Comparison of ENCODE assay signal across 10 cellular contexts in genomic region chr17:17696871-17697633, GRCh38. TPM values are rescaled to one million over a fixed set of nuclear protein-coding genes. Genes with fewer than 3 reads are reported as not detected.
DNase-seq lines count a peak whose midpoint lies in the region; ATAC-seq and TF ChIP-seq lines count a peak whose summit lies in the region.
"Had no signal": no experiment of that assay in that cellular context is flagged by ENCODE, and none has a peak within 500 bp of the region (broad histone marks: within the 10 kb centered on the region; RNA-seq: fewer than 3 reads in every experiment).

No MANE protein-coding gene starts in this region.

- H3K36me3 Mint-ChIP-seq in CD8-positive, alpha-beta memory T cell, result peaks cover 0 to 3% (median 0%) of the 10 kb centered on the region in 3 donors

- no peaks in the 10 kb centered on the region for H3K36me3 ChIP-seq in CD8-positive, alpha-beta memory T cell (ENCODE audit: insufficient read depth, low read length)
- no peaks in the 10 kb centered on the region for H3K36me3 ChIP-seq in rectal smooth muscle tissue (ENCODE audit: control insufficient read depth, insufficient read depth, low read length)

- peaks cover 0 to 2% of the 10 kb centered on the region in 2 donors for H3K27me3 Mint-ChIP-seq in CD8-positive, alpha-beta memory T cell

- POLR2A ChIA-PET in CD8-positive, alpha-beta memory T cell (lab: Charles Lee), result no interaction called here

- DNase-seq in CD8-positive, alpha-beta memory T cell, result no peak
- DNase-seq in left ventricle myocardium superior (peak; percentile 66), SHP77 (lab: John Stamatoyannopoulos, UW) (no peak)
- DNase-seq in activated CD4-positive, alpha-beta T cell treated with anti-CD3 and anti-CD28 coated beads for 4 hours, result no peak
- DNase-seq: activated CD8-positive, alpha-beta memory T cell treated with anti-CD3 and anti-CD28 coated beads for 24 hours; effector memory CD4-positive, alpha-beta T cell had no signal

- no peak for TF ChIP-seq CTCF in VCaP (conservative IDR thresholded peaks at IDR 0.05)

- ATAC-seq in left ventricle myocardium superior (peak; percentile 30), HG03432 (IDR thresholded peaks at IDR 0.05; ENCODE audit: unreplicated experiment) (no peak), HG02840 (IDR thresholded peaks at IDR 0.05; ENCODE audit: low FRiP score, unreplicated experiment) (no peak)

- no peaks in the 10 kb centered on the region for H3K27me3 ChIP-seq in CD8-positive, alpha-beta memory T cell (ENCODE audit: insufficient read depth, low read length, poor library complexity, severe bottlenecking)
- no peaks in the 10 kb centered on the region for H3K27me3 ChIP-seq in rectal smooth muscle tissue (ENCODE audit: control insufficient read depth, insufficient read depth, low read length)

- H3K27ac Mint-ChIP-seq in CD8-positive, alpha-beta memory T cell, result peak overlapping the region; percentile 12 to 97 (median 36)

- H3K4me1 Mint-ChIP-seq in CD8-positive, alpha-beta memory T cell, result peaks cover 34 to 62% (median 51%) of the 10 kb centered on the region in 3 donors

- H3K4me1 ChIP-seq in CD8-positive, alpha-beta memory T cell (ENCODE audit: insufficient read depth, low read length), result peaks cover 35% of the 10 kb centered on the region
- H3K4me1 ChIP-seq in rectal smooth muscle tissue (ENCODE audit: control insufficient read depth, insufficient read depth, low read length), result peaks cover 52% of the 10 kb centered on the region

- peak overlapping the region in 4 of 7 donors; percentile 5 to 79 (median 58) for H3K4me3 Mint-ChIP-seq in CD8-positive, alpha-beta memory T cell

- CTCF ChIA-PET in CD8-positive, alpha-beta memory T cell (lab: Charles Lee), result interaction anchor here (1.1 kb wide), 1 partner anchor 14 kb away, joined by 3 read pairs; no protein-coding TSS in a partner anchor

- no peak overlapping the region for H3K27ac ChIP-seq in CD8-positive, alpha-beta memory T cell (ENCODE audit: low read depth, low read length)
- H3K27ac ChIP-seq in VCaP (peak overlapping the region; percentile 98), rectal smooth muscle tissue (ENCODE audit: low read depth, low read length) (peak overlapping the region; percentile 97)

- no peak overlapping the region for H3K9ac ChIP-seq in rectal smooth muscle tissue (ENCODE audit: low read length)

- H3K9me3 Mint-ChIP-seq in CD8-positive, alpha-beta memory T cell, result no peaks in the 10 kb centered on the region

- H3K9me3 ChIP-seq in CD8-positive, alpha-beta memory T cell (ENCODE audit: low read length), result no peaks in the 10 kb centered on the region

- no peak overlapping the region for H3K4me3 ChIP-seq in CD8-positive, alpha-beta memory T cell (ENCODE audit: low read length)
- no peak overlapping the region for H3K4me3 ChIP-seq in rectal smooth muscle tissue (ENCODE audit: low read length)

- intact Hi-C loops in left ventricle myocardium superior (cut with micrococcal nuclease), result loop anchor here (10.0 kb wide), 1 partner anchor 88 kb away; no protein-coding TSS in a partner anchor

RNA-seq across cellular contexts. Expression of gene RAI1, which starts 15.8 kb away (rescaled TPM):
- 10 to 100 TPM; 19.7 to 20.2 TPM for total RNA-seq in CD8-positive, alpha-beta memory T cell
- 5.6 TPM for polyA plus RNA-seq in CD8-positive, alpha-beta memory T cell
- total RNA-seq in left ventricle myocardium superior, result 30.1 TPM
